9 cellular contexts compared by ENCODE assay signal in the genomic region with DNA sequence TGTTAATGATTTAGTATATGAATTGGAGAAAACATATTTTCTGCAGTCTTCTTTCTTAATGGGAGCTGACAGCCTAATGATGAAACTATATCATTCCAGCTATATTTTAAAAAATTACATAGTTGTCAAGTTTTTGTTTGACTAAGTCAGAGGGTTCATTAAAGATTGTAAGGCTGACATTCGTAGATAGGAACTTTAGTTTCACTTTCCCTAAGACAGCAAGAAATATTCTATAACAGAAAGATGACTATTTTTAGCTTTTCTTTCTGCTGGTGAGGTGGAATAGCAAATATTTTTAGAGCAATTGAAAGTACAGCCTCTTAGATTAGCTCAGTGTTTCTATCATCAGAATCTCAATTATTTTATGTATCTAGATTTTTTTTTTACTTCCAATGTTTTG.
DNase-seq lines count a peak whose midpoint lies in the region; ATAC-seq and TF ChIP-seq lines count a peak whose summit lies in the region.
"Had no signal": no experiment of that assay in that cellular context is flagged by ENCODE, and none has a peak within 500 bp of the region (broad histone marks: within the 10 kb centered on the region; RNA-seq: fewer than 3 reads in every experiment).

No MANE protein-coding gene starts in this region.

- H3K27ac ChIP-seq in right cardiac atrium (ENCODE audit: low read length): no peak overlapping the region
- peak overlapping the region; percentile 21 to 31 for H3K27ac ChIP-seq in tibial artery
- H3K27ac ChIP-seq: epithelial cell of prostate had no signal

- H3K4me3 ChIP-seq in right cardiac atrium (ENCODE audit: low read length) (peak overlapping the region; percentile 48), tibial artery (peak overlapping the region; percentile 28 to 38)

- no peak for DNase-seq in activated CD8-positive, alpha-beta memory T cell treated with anti-CD3 and anti-CD28 coated beads, Interleukin-2, amount 10 ng/mL, durations not matched to agents 7 days and 5 days
- DNase-seq in activated CD8-positive, alpha-beta memory T cell treated with anti-CD3 and anti-CD28 coated beads, Interleukin-2, amount 50 U/mL, for 4 hours: no peak
- DNase-seq in right cardiac atrium: no peak
- no peak for DNase-seq in tibial artery
- no peak for DNase-seq in SHP77 (lab: John Stamatoyannopoulos, UW)
- no peak for DNase-seq in GDM1 (lab: John Stamatoyannopoulos, UW)

- peaks cover 35% of the 10 kb centered on the region for H3K4me1 Mint-ChIP-seq in activated CD8-positive, alpha-beta memory T cell treated with anti-CD3 and anti-CD28 coated beads, Interleukin-2, amount 10 ng/mL, durations not matched to agents 7 days and 5 days
- peaks cover 47% of the 10 kb centered on the region for H3K4me1 Mint-ChIP-seq in activated T-helper 17 cell treated with anti-CD3 and anti-CD28 coated beads, Interleukin-2, amount 50 U/mL, for 72 hours

- no peak for TF ChIP-seq CTCF in tibial artery (IDR thresholded peaks at IDR 0.05)

- peak overlapping the region; percentile 63 for H3K4me3 Mint-ChIP-seq in activated CD8-positive, alpha-beta memory T cell treated with anti-CD3 and anti-CD28 coated beads, Interleukin-2, amount 10 ng/mL, durations not matched to agents 7 days and 5 days
- peak overlapping the region; percentile 60 for H3K4me3 Mint-ChIP-seq in activated T-helper 17 cell treated with anti-CD3 and anti-CD28 coated beads, Interleukin-2, amount 50 U/mL, for 72 hours

- H3K36me3 Mint-ChIP-seq in activated CD8-positive, alpha-beta memory T cell treated with anti-CD3 and anti-CD28 coated beads, Interleukin-2, amount 10 ng/mL, durations not matched to agents 7 days and 5 days: peaks cover 34% of the 10 kb centered on the region
- peaks cover 6% of the 10 kb centered on the region for H3K36me3 Mint-ChIP-seq in activated T-helper 17 cell treated with anti-CD3 and anti-CD28 coated beads, Interleukin-2, amount 50 U/mL, for 72 hours (ENCODE audit: low read depth)

- H3K9me3 ChIP-seq in right cardiac atrium (ENCODE audit: control insufficient read depth, low read length) (no peaks in the 10 kb centered on the region), tibial artery (no peaks in the 10 kb centered on the region)

- no peaks in the 10 kb centered on the region for H3K27me3 Mint-ChIP-seq in activated CD8-positive, alpha-beta memory T cell treated with anti-CD3 and anti-CD28 coated beads, Interleukin-2, amount 10 ng/mL, durations not matched to agents 7 days and 5 days
- H3K27me3 Mint-ChIP-seq in activated T-helper 17 cell treated with anti-CD3 and anti-CD28 coated beads, Interleukin-2, amount 50 U/mL, for 72 hours: no peaks in the 10 kb centered on the region

- peaks cover 6% of the 10 kb centered on the region for H3K9me3 Mint-ChIP-seq in activated CD8-positive, alpha-beta memory T cell treated with anti-CD3 and anti-CD28 coated beads, Interleukin-2, amount 10 ng/mL, durations not matched to agents 7 days and 5 days (ENCODE audit: low read depth)
- no peaks in the 10 kb centered on the region for H3K9me3 Mint-ChIP-seq in activated T-helper 17 cell treated with anti-CD3 and anti-CD28 coated beads, Interleukin-2, amount 50 U/mL, for 72 hours

- H3K27me3 ChIP-seq in right cardiac atrium (ENCODE audit: control insufficient read depth, insufficient read depth): no peaks in the 10 kb centered on the region
- no peaks in the 10 kb centered on the region for H3K27me3 ChIP-seq in tibial artery

- H3K36me3 ChIP-seq in tibial artery: no peaks in the 10 kb centered on the region

- CTCF ChIA-PET in activated CD8-positive, alpha-beta memory T cell treated with anti-CD3 and anti-CD28 coated beads, Interleukin-2, amount 10 ng/mL, durations not matched to agents 7 days and 5 days (lab: Charles Lee): no interaction called here

- WGBS in right cardiac atrium: 0% methylated on average over 1 of the region's 1 CpG

- intact Hi-C loops in right cardiac atrium (cut with DNase I) (no loop called here), tibial artery (cut with DNase I; ENCODE audit: low total_unique reads) (no loop called here)

- H3K27ac Mint-ChIP-seq in activated CD8-positive, alpha-beta memory T cell treated with anti-CD3 and anti-CD28 coated beads, Interleukin-2, amount 10 ng/mL, durations not matched to agents 7 days and 5 days: peak overlapping the region; percentile 76
- peak overlapping the region; percentile 60 for H3K27ac Mint-ChIP-seq in activated T-helper 17 cell treated with anti-CD3 and anti-CD28 coated beads, Interleukin-2, amount 50 U/mL, for 72 hours

- peak; percentile 64 for ATAC-seq in activated CD8-positive, alpha-beta memory T cell treated with anti-CD3 and anti-CD28 coated beads, Interleukin-2, amount 10 ng/mL, durations not matched to agents 7 days and 5 days
- ATAC-seq in activated T-helper 17 cell treated with anti-CD3 and anti-CD28 coated beads, Interleukin-2, amount 50 U/mL, for 72 hours (replicated peaks): peak; percentile 31
- ATAC-seq in right cardiac atrium (peak in 1 of 2 donors; percentile 38), HG03135 (IDR thresholded peaks at IDR 0.05; ENCODE audit: unreplicated experiment) (no peak)

- H3K4me1 ChIP-seq in right cardiac atrium (ENCODE audit: control insufficient read depth, insufficient read depth, low read length) (no peaks in the 10 kb centered on the region), tibial artery (peaks cover 0 to 70% (median 18%) of the 10 kb centered on the region in 4 donors)
